ENCODE assay signal across 13 cellular contexts in the genomic region with DNA sequence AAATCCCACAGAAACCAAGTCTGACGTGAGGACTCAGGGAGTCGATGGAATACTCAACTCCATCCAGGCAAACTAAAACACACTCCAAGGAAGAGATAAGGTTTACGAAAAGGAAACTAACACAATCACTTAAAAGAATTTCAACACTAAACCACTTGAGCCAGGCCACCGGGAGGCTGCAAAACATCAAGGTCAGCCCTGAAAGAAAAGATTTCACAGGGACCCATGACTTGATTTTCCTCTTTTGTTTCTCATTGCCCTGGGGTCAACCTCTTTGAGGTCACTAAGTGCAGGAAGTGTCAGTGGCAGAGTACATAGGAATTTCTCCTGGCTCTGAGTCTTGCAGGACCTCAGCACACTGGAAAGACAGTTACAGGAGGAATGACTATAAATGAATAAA.
DNase-seq lines count a peak whose midpoint lies in the region; ATAC-seq and TF ChIP-seq lines count a peak whose summit lies in the region.
"Had no signal": no experiment of that assay in that cellular context is flagged by ENCODE, and none has a peak within 500 bp of the region (broad histone marks: within the 10 kb centered on the region; RNA-seq: fewer than 3 reads in every experiment).

No MANE protein-coding gene starts in this region.

- H3K27me3 ChIP-seq in IMR-90 (ENCODE audit: control insufficient read depth, insufficient read depth, low read length), result no peaks in the 10 kb centered on the region
- H3K27me3 ChIP-seq in smooth muscle cell (ENCODE audit: low read depth), result no peaks in the 10 kb centered on the region

- H3K9ac ChIP-seq in IMR-90 (ENCODE audit: low read depth, low read length), result peak overlapping the region; percentile 58
- no peak overlapping the region for H3K9ac ChIP-seq in smooth muscle cell (ENCODE audit: low read depth)

- no peak for TF ChIP-seq POLR2A in IMR-90 (IDR thresholded peaks at IDR 0.05; ENCODE audit: low read depth, low read length)

- peak overlapping the region; percentile 77 for H2BK120ac ChIP-seq in IMR-90 (ENCODE audit: low read depth, low read length)

- 0 out of 3 replicates have a peak overlapping the region, but pooled peaks have one; percentile 66 for H2BK15ac ChIP-seq in IMR-90 (ENCODE audit: low read depth, low read length)

- no peak overlapping the region for H3K56ac ChIP-seq in IMR-90 (ENCODE audit: extremely low read depth, insufficient read depth, low read length)

- no peak overlapping the region for H3K4me3 ChIP-seq in IMR-90 (ENCODE audit: insufficient read depth, low read depth, low read length)
- H3K4me3 ChIP-seq in smooth muscle cell, result no peak overlapping the region
- H3K4me3 ChIP-seq: HAP-1 had no signal

- no peaks in the 10 kb centered on the region for H3K79me2 ChIP-seq in smooth muscle cell (ENCODE audit: low read depth)

- DNase-seq in IMR-90 (peak; percentile 71), dermis blood vessel endothelial cell (peak; percentile 77), left kidney (ENCODE audit: low read depth, low spot score) (peak; percentile 6), smooth muscle cell (lab: John Stamatoyannopoulos, UW; ENCODE audit: unreplicated experiment) (no peak), NCI-H774 (lab: John Stamatoyannopoulos, UW) (no peak), DMS153 (lab: John Stamatoyannopoulos, UW) (no peak)
- DNase-seq: amniotic stem cell; CD4-positive, CD25-positive, alpha-beta regulatory T cell had no signal

- no peak for TF ChIP-seq RAD21 in IMR-90 (IDR thresholded peaks at IDR 0.05; ENCODE audit: low read length)

- no peaks in the 10 kb centered on the region; the same call in 1 of the 2 replicates for H3K9me1 ChIP-seq in IMR-90 (ENCODE audit: insufficient read depth, low read length)

- ATAC-seq in IMR-90 (ENCODE audit: low read depth) (peak; percentile 80), HG02763 (IDR thresholded peaks at IDR 0.05; ENCODE audit: unreplicated experiment) (no peak), GM18498 (IDR thresholded peaks at IDR 0.05; ENCODE audit: unreplicated experiment) (no peak)
- ATAC-seq: esophagus mucosa; stimulated activated effector memory CD8-positive, alpha-beta T cell treated with anti-CD3 and anti-CD28 coated beads, Interleukin-12 subunit alpha, Interleukin-12 subunit beta, amount 100 ng/mL, for 72 hours had no signal

- H3K27ac ChIP-seq in IMR-90 (ENCODE audit: insufficient read depth, low read length), result peak overlapping the region; percentile 79; the same call in 1 of the 2 replicates
- H3K27ac ChIP-seq in smooth muscle cell (ENCODE audit: low read depth), result peak overlapping the region; percentile 66

- intact Hi-C loops in IMR-90 (cut with micrococcal nuclease), result no loop called here

- H3K79me1 ChIP-seq in IMR-90 (ENCODE audit: low read depth in 1 of 2, low read length in 2 of 2), result no peaks in the 10 kb centered on the region

- H3K4me2 ChIP-seq in IMR-90 (ENCODE audit: low read depth, low read length) (peak overlapping the region; percentile 81), smooth muscle cell (peak overlapping the region; percentile 75)

- peak overlapping the region; percentile 93 for H4K5ac ChIP-seq in IMR-90 (ENCODE audit: low read depth, low read length)

- peak overlapping the region; percentile 86 for H2BK5ac ChIP-seq in IMR-90 (ENCODE audit: low read depth, low read length, poor library complexity, severe bottlenecking)

- 50% methylated on average over 1 of the region's 4 CpGs; no CpG with 5 or more reads in 1 of the 2 experiments for WGBS in IMR-90 (ENCODE audit: extremely low coverage in 2 of 2, insufficient read length in 1 of 2), 2 experiments
- 8% methylated on average over 4 of the region's 4 CpGs for WGBS in smooth muscle cell (ENCODE audit: low lambda C conversion rate)

- H4K91ac ChIP-seq in IMR-90 (ENCODE audit: insufficient read depth, low read depth, low read length), result peak overlapping the region; percentile 86; the same call in 1 of the 2 replicates

- H3K9me3 ChIP-seq in IMR-90 (ENCODE audit: control insufficient read depth, insufficient read depth, low read length) (0 out of 2 replicates have a peak, but pooled peaks cover 2% of the 10 kb centered on the region), smooth muscle cell (replicated peaks; ENCODE audit: low read depth) (no peaks in the 10 kb centered on the region)
- H3K9me3 ChIP-seq: HAP-1 had no signal

- no peak for TF ChIP-seq CTCF in IMR-90 (conservative IDR thresholded peaks at IDR 0.05; ENCODE audit: low read depth, low read length)
- TF ChIP-seq CTCF in smooth muscle cell (IDR thresholded peaks at IDR 0.05; ENCODE audit: borderline replicate concordance, insufficient read depth, poor library complexity, severe bottlenecking), result no peak

- H3K36me3 ChIP-seq in IMR-90 (ENCODE audit: control insufficient read depth, insufficient read depth, low read length), result no peaks in the 10 kb centered on the region
- no peaks in the 10 kb centered on the region for H3K36me3 ChIP-seq in smooth muscle cell (ENCODE audit: low read depth)
- H3K36me3 ChIP-seq: HAP-1 had no signal

- peak overlapping the region; percentile 7 to 81; a peak in 3 of 4 replicates for H4K8ac ChIP-seq in IMR-90 (ENCODE audit: low read depth in 2 of 2, low read length in 2 of 2)

- peak overlapping the region; percentile 68 for H3K4ac ChIP-seq in IMR-90 (ENCODE audit: low read depth, low read length)

- peak overlapping the region; percentile 93 for H3K18ac ChIP-seq in IMR-90 (ENCODE audit: low read depth, low read length)

- H3K4me1 ChIP-seq in IMR-90 (ENCODE audit: control insufficient read depth, insufficient read depth, low read length) (peaks cover 4% of the 10 kb centered on the region; the same call in 1 of the 2 replicates), smooth muscle cell (ENCODE audit: low read depth) (peaks cover 14% of the 10 kb centered on the region)
- H3K4me1 ChIP-seq: HAP-1 had no signal

- H2AFZ ChIP-seq in IMR-90 (replicated peaks; ENCODE audit: low read length, poor library complexity) (peak overlapping the region; percentile 76), smooth muscle cell (ENCODE audit: low read depth) (peak overlapping the region; percentile 17)

- peaks cover 4% of the 10 kb centered on the region for H3F3A ChIP-seq in smooth muscle cell (ENCODE audit: low read depth)

- no TSS peak for BruUV-seq in IMR-90 (replicated peaks; lab: Mats Ljungman, UMichigan)

- no peak overlapping the region for H2AK5ac ChIP-seq in IMR-90 (ENCODE audit: low read depth, low read length)

- dilution Hi-C loops in IMR-90 (cut with HindIII; ENCODE audit: low sequenced_read_pairs, unreplicated experiment), result no loop called here

- POLR2A ChIA-PET in IMR-90 (lab: Charles Lee; ENCODE audit: unreplicated experiment), result no interaction called here

- no peak overlapping the region for H2AK9ac ChIP-seq in IMR-90 (replicated peaks; ENCODE audit: low read depth, low read length, poor library complexity)

- H2BK20ac ChIP-seq in IMR-90 (ENCODE audit: low read depth, low read length), result peak overlapping the region; percentile 68

- in situ Hi-C loops in IMR-90 (cut with MboI; ENCODE audit: low sequenced_read_pairs), result no loop called here

- peak overlapping the region; percentile 37; the same call in 1 of the 2 replicates for H3K23ac ChIP-seq in IMR-90 (ENCODE audit: low read depth, low read length)

- H3K14ac ChIP-seq in IMR-90 (replicated peaks; ENCODE audit: low read depth, low read length), result peak overlapping the region; percentile 35

- no peaks in the 10 kb centered on the region for H4K20me1 ChIP-seq in IMR-90 (ENCODE audit: insufficient read depth, low read length)
- no peaks in the 10 kb centered on the region for H4K20me1 ChIP-seq in smooth muscle cell (ENCODE audit: low read depth)

- CTCF ChIA-PET in IMR-90 (lab: Yijun Ruan, JAX), result no interaction called here

TF ChIP-seq in IMR-90, 13 proteins besides CTCF, POLR2A, EP300 and RAD21:
- TF ChIP-seq FOS (IDR thresholded peaks at IDR 0.05; ENCODE audit: low read depth, low read length), result no peak
- no peak for TF ChIP-seq MAFK (IDR thresholded peaks at IDR 0.05; ENCODE audit: low read depth, low read length)
- TF ChIP-seq, protein P1, sequence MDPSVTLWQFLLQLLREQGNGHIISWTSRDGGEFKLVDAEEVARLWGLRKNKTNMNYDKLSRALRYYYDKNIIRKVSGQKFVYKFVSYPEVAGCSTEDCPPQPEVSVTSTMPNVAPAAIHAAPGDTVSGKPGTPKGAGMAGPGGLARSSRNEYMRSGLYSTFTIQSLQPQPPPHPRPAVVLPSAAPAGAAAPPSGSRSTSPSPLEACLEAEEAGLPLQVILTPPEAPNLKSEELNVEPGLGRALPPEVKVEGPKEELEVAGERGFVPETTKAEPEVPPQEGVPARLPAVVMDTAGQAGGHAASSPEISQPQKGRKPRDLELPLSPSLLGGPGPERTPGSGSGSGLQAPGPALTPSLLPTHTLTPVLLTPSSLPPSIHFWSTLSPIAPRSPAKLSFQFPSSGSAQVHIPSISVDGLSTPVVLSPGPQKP (IDR thresholded peaks at IDR 0.05; ENCODE audit: borderline replicate concordance, low read depth, low read length), result no peak
- TF ChIP-seq, protein P2, sequence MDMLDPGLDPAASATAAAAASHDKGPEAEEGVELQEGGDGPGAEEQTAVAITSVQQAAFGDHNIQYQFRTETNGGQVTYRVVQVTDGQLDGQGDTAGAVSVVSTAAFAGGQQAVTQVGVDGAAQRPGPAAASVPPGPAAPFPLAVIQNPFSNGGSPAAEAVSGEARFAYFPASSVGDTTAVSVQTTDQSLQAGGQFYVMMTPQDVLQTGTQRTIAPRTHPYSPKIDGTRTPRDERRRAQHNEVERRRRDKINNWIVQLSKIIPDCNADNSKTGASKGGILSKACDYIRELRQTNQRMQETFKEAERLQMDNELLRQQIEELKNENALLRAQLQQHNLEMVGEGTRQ (IDR thresholded peaks at IDR 0.05; ENCODE audit: low read depth, low read length), result no peak
- TF ChIP-seq MAZ (IDR thresholded peaks at IDR 0.05; ENCODE audit: borderline replicate concordance, low read depth, low read length), result no peak
- no peak for TF ChIP-seq MXI1 (IDR thresholded peaks at IDR 0.05; ENCODE audit: borderline replicate concordance, low read depth, low read length)
- TF ChIP-seq RCOR1 (IDR thresholded peaks at IDR 0.05; ENCODE audit: insufficient replicate concordance, low read length), result no peak
- TF ChIP-seq RFX5 (IDR thresholded peaks at IDR 0.05; ENCODE audit: low read depth, low read length), result no peak
- no peak for TF ChIP-seq CEBPB (IDR thresholded peaks at IDR 0.05; ENCODE audit: low read depth, low read length)
- no peak for TF ChIP-seq BHLHE40 (IDR thresholded peaks at IDR 0.05; ENCODE audit: low read depth, low read length)
- no peak for TF ChIP-seq NFE2L2 (IDR thresholded peaks at IDR 0.05; ENCODE audit: low read depth, low read length)

Comparison
In these comparisons a context has a peak if more than half of its experiments do, and no peak if none do; other contexts are left out.
1. DNase-seq: peak in IMR-90 (single experiment), dermis blood vessel endothelial cell (single experiment) and left kidney (single experiment); none in smooth muscle cell (single experiment), NCI-H774 (single experiment) and DMS153 (single experiment).